In genomic region chrX:153333821-153334653, GRCh38 we compare ENCODE assay signal across 8 cellular contexts. TPM values are rescaled to one million over a fixed set of nuclear protein-coding genes. Genes with fewer than 3 reads are reported as not detected.
A peak's percentile ranks its signal among the peaks of the same experiment; 100 is the strongest.
DNase-seq lines count a peak whose midpoint lies in the region; ATAC-seq and TF ChIP-seq lines count a peak whose summit lies in the region.

A gene with protein sequence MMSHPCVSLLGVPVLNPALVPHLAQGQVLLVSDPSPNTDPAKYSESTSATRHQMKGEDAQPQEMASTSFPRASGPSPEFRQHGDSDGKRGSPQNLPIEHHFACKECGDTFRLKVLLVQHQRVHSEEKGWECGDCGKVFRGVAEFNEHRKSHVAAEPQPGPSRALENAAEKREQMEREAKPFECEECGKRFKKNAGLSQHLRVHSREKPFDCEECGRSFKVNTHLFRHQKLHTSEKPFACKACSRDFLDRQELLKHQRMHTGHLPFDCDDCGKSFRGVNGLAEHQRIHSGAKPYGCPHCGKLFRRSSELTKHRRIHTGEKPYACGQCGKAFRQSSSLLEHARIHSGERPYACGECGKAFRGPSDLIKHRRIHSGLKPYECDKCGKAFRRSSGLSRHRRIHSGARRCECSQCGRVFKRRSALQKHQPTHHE (plus strand): TSS chrX:153334153. CDS start chrX:153336680, 2,527 bp downstream.

- no peak within 1 kb of the TSS for H3K9ac ChIP-seq in iPS-15b (ENCODE audit: low read depth, low read length)

- no peaks in the 10 kb centered on the region for H3K27me3 ChIP-seq in iPS-15b (ENCODE audit: control insufficient read depth, insufficient read depth, low read length)

- H3K27me3 Mint-ChIP-seq in brain, result no peaks in the 10 kb centered on the region

- no peaks in the 10 kb centered on the region for H3K9me3 ChIP-seq in iPS-15b (ENCODE audit: control insufficient read depth, insufficient read depth, low read length)

- peaks cover 0 to 7% (median 3%) of the 10 kb centered on the region in 5 experiments for H3K9me3 Mint-ChIP-seq in brain

- peaks cover 12% of the 10 kb centered on the region for H3K36me3 Mint-ChIP-seq in brain

- no peak for TF ChIP-seq CTCF in brain (conservative IDR thresholded peaks at IDR 0.05)

- H3K4me1 ChIP-seq in iPS-15b (ENCODE audit: control insufficient read depth, insufficient read depth, low read length), result no peaks in the 10 kb centered on the region

- peaks cover 3% of the 10 kb centered on the region for H3K36me3 ChIP-seq in iPS-15b (ENCODE audit: control insufficient read depth, insufficient read depth, low read length)

- H3K4me3 Mint-ChIP-seq in brain, result peak within 1 kb of the TSS; percentile 87 to 94 (median 89)

- peak within 1 kb of the TSS; percentile 65 to 94 (median 84) for H3K27ac Mint-ChIP-seq in brain

- DNase-seq in SHP77 (lab: John Stamatoyannopoulos, UW), result peak; percentile 43 to 58
- no peak for DNase-seq in SHP77 treated with DMSO at 0.1 percent for 48 hours (lab: John Stamatoyannopoulos, UW)
- DNase-seq in NCI-H2029 (lab: John Stamatoyannopoulos, UW), result peak; percentile 81
- peak; percentile 83 for DNase-seq in UCSD-AML1 (lab: John Stamatoyannopoulos, UW; ENCODE audit: unreplicated experiment)
- DNase-seq in skeletal muscle cell (ENCODE audit: low read depth), result peak; percentile 29

- H3K4me3 ChIP-seq in iPS-15b (ENCODE audit: low read depth, low read length) (peak within 1 kb of the TSS; percentile 59), skeletal muscle cell (ENCODE audit: low read depth, low read length) (peak within 1 kb of the TSS; percentile 65)

- peak; percentile 84 for ATAC-seq in HG02943 (IDR thresholded peaks at IDR 0.05; ENCODE audit: low read depth, unreplicated experiment)

- H3K4me1 Mint-ChIP-seq in brain, result peaks cover 34% of the 10 kb centered on the region

RNA-seq across cellular contexts. Expression of the gene that starts here (rescaled TPM):
- 12.9 TPM for polyA plus RNA-seq in brain (ENCODE audit: insufficient read depth, low read depth, low replicate concordance)
